In the genomic region with DNA sequence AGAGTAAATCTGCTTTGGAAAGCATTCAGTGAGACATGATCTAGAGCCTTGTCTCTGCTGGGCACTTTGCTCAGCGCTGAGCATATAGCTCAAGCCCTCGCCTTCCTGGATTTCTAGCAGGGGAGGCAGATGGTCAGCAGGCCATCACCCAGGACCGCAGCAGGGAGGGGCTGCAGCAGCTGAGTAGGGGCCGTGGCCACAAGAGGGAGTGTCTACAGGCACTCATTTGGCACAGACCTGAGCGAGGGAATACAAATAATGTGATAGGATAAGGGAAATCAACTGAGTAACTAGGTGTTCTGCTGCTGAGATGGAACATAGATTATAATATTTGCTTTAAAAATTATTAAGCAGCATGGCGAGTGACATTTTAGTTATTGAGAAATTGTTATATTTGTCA, we compare ENCODE assay signal across 9 cellular contexts. TPM values are rescaled to one million over a fixed set of nuclear protein-coding genes. Genes with fewer than 3 reads are reported as not detected.
A peak's percentile ranks its signal among the peaks of the same experiment; 100 is the strongest.
DNase-seq lines count a peak whose midpoint lies in the region; ATAC-seq and TF ChIP-seq lines count a peak whose summit lies in the region.
"Had no signal": no experiment of that assay in that cellular context is flagged by ENCODE, and none has a peak within 500 bp of the region (broad histone marks: within the 10 kb centered on the region; RNA-seq: fewer than 3 reads in every experiment).

No MANE protein-coding gene starts in this region.

- H3K4me3 ChIP-seq in BLaER1 treated with 17β-estradiol and CSF1 and Interleukin-3, amounts not matched to agents 10 nM and 100 nM, result no peak overlapping the region
- H3K4me3 ChIP-seq in OCI-LY3 (ENCODE audit: low read length) (no peak overlapping the region), fibroblast of mammary gland (ENCODE audit: control insufficient read depth, low read depth, low read length) (no peak overlapping the region)

- no peak for ATAC-seq in HG03457 (IDR thresholded peaks at IDR 0.05; ENCODE audit: unreplicated experiment)
- no peak for ATAC-seq in HG02852 (IDR thresholded peaks at IDR 0.05; ENCODE audit: unreplicated experiment)

- peaks cover 33% of the 10 kb centered on the region for H3K36me3 Mint-ChIP-seq in neural crest cell (ENCODE audit: low read depth)
- peaks cover 22% of the 10 kb centered on the region for H3K36me3 Mint-ChIP-seq in activated CD4-positive, alpha-beta memory T cell treated with anti-CD3 and anti-CD28 coated beads for 36 hours

- peaks cover 6% of the 10 kb centered on the region for H3K79me2 ChIP-seq in OCI-LY3 (ENCODE audit: low read length)

- H3K27ac ChIP-seq in BLaER1 treated with 17β-estradiol and CSF1 and Interleukin-3, amounts not matched to agents 10 nM and 100 nM, result peak overlapping the region in 9 of 11 experiments; percentile 26 to 87 (median 77); a peak in 16 of 22 replicates
- H3K27ac ChIP-seq in OCI-LY3 (ENCODE audit: low read length), result no peak overlapping the region; the same call in 1 of the 2 replicates

- DNase-seq in fibroblast of mammary gland (ENCODE audit: low read depth), result peak; percentile 36
- DNase-seq in neural crest cell (ENCODE audit: low read depth, low spot score), result peak; percentile 38
- no peak for DNase-seq in NCI-H2107 (lab: John Stamatoyannopoulos, UW)
- DNase-seq in activated CD4-positive, alpha-beta memory T cell treated with anti-CD3 and anti-CD28 coated beads for 36 hours, result no peak
- DNase-seq: DMS79 had no signal

- POLR2A ChIA-PET in activated CD4-positive, alpha-beta memory T cell treated with anti-CD3 and anti-CD28 coated beads for 36 hours (lab: Charles Lee), result no interaction called here

- H3K36me3 ChIP-seq in BLaER1 treated with 17β-estradiol and CSF1 and Interleukin-3, amounts not matched to agents 10 nM and 100 nM, result peaks cover 13 to 88% (median 66%) of the 10 kb centered on the region in 11 experiments; a peak in 21 of 22 replicates
- H3K36me3 ChIP-seq in OCI-LY3 (replicated peaks; ENCODE audit: low read depth, low read length), result peaks cover 62% of the 10 kb centered on the region

- peak overlapping the region in 7 of 11 experiments; percentile 50 to 74 (median 63); a peak in 12 of 22 replicates for H3K9ac ChIP-seq in BLaER1 treated with 17β-estradiol and CSF1 and Interleukin-3, amounts not matched to agents 10 nM and 100 nM
- H3K9ac ChIP-seq in OCI-LY3 (ENCODE audit: low read length), result no peak overlapping the region

- no peaks in the 10 kb centered on the region for H3K27me3 Mint-ChIP-seq in neural crest cell (ENCODE audit: low read depth)
- no peaks in the 10 kb centered on the region for H3K27me3 Mint-ChIP-seq in activated CD4-positive, alpha-beta memory T cell treated with anti-CD3 and anti-CD28 coated beads for 36 hours

- H3K27ac Mint-ChIP-seq in neural crest cell (ENCODE audit: unreplicated experiment), result no peak overlapping the region
- H3K27ac Mint-ChIP-seq in activated CD4-positive, alpha-beta memory T cell treated with anti-CD3 and anti-CD28 coated beads for 36 hours, result no peak overlapping the region

- intact Hi-C loops in activated CD4-positive, alpha-beta memory T cell treated with anti-CD3 and anti-CD28 coated beads for 36 hours (cut with micrococcal nuclease), result no loop called here

- peaks cover 4% of the 10 kb centered on the region for H3K9me3 Mint-ChIP-seq in neural crest cell
- no peaks in the 10 kb centered on the region for H3K9me3 Mint-ChIP-seq in activated CD4-positive, alpha-beta memory T cell treated with anti-CD3 and anti-CD28 coated beads for 36 hours

- H3K4me1 Mint-ChIP-seq in neural crest cell, result peaks cover 17% of the 10 kb centered on the region
- H3K4me1 Mint-ChIP-seq in activated CD4-positive, alpha-beta memory T cell treated with anti-CD3 and anti-CD28 coated beads for 36 hours (ENCODE audit: low read depth), result peaks cover 9% of the 10 kb centered on the region

- H3K9me3 ChIP-seq in BLaER1 treated with 17β-estradiol and CSF1 and Interleukin-3, amounts not matched to agents 10 nM and 100 nM (replicated peaks in 1 of 11), result no peaks in the 10 kb centered on the region
- H3K9me3 ChIP-seq in OCI-LY3 (ENCODE audit: insufficient read depth, low read length), result no peaks in the 10 kb centered on the region

- peaks cover 56 to 70% (median 64%) of the 10 kb centered on the region in 10 experiments for H3K4me1 ChIP-seq in BLaER1 treated with 17β-estradiol and CSF1 and Interleukin-3, amounts not matched to agents 10 nM and 100 nM
- peaks cover 50% of the 10 kb centered on the region for H3K4me1 ChIP-seq in OCI-LY3 (ENCODE audit: low read length)

- TF ChIP-seq CTCF in OCI-LY3 (IDR thresholded peaks at IDR 0.05; ENCODE audit: low read depth, low read length) (peak; percentile 36), fibroblast of mammary gland (conservative IDR thresholded peaks at IDR 0.05; ENCODE audit: control insufficient read depth, insufficient read depth, low read depth, low read length) (peak; percentile 3), neural crest cell (conservative IDR thresholded peaks at IDR 0.05) (peak; percentile 57)

- H3K4me3 Mint-ChIP-seq in neural crest cell, result no peak overlapping the region
- H3K4me3 Mint-ChIP-seq in activated CD4-positive, alpha-beta memory T cell treated with anti-CD3 and anti-CD28 coated beads for 36 hours, result no peak overlapping the region

- peaks cover 0 to 13% (median 3%) of the 10 kb centered on the region in 11 experiments; a peak in 5 of 22 replicates for H4K20me1 ChIP-seq in BLaER1 treated with 17β-estradiol and CSF1 and Interleukin-3, amounts not matched to agents 10 nM and 100 nM
- no peaks in the 10 kb centered on the region for H4K20me1 ChIP-seq in OCI-LY3 (ENCODE audit: insufficient read depth, low read length)

- CTCF ChIA-PET in activated CD4-positive, alpha-beta memory T cell treated with anti-CD3 and anti-CD28 coated beads for 36 hours (lab: Charles Lee), result no interaction called here

- peak overlapping the region; percentile 62 to 79 (median 69) for H3K4me2 ChIP-seq in BLaER1 treated with 17β-estradiol and CSF1 and Interleukin-3, amounts not matched to agents 10 nM and 100 nM
- H3K4me2 ChIP-seq in OCI-LY3 (ENCODE audit: low read length), result no peak overlapping the region

- H2AFZ ChIP-seq in OCI-LY3 (ENCODE audit: low read depth, low read length), result no peak overlapping the region

- peaks cover 44 to 90% (median 64%) of the 10 kb centered on the region in 11 experiments for H3K27me3 ChIP-seq in BLaER1 treated with 17β-estradiol and CSF1 and Interleukin-3, amounts not matched to agents 10 nM and 100 nM
- H3K27me3 ChIP-seq in OCI-LY3 (ENCODE audit: low read depth, low read length), result no peaks in the 10 kb centered on the region

RNA-seq across cellular contexts. Expression of a gene that starts 30.2 kb away (rescaled TPM):
- total RNA-seq in neural crest cell, result 26.8 and 27.3 TPM in 2 replicates
- total RNA-seq in activated CD4-positive, alpha-beta memory T cell treated with anti-CD3 and anti-CD28 coated beads for 36 hours, result 10 to 100 TPM; 24.5 to 30.9 TPM

RNA-seq across cellular contexts. Expression of a gene that starts 30.3 kb away (rescaled TPM):
- total RNA-seq in neural crest cell, result 23.0 and 25.5 TPM in 2 replicates
- total RNA-seq in activated CD4-positive, alpha-beta memory T cell treated with anti-CD3 and anti-CD28 coated beads for 36 hours, result 10 to 100 TPM; 14.1 to 16.1 TPM

RNA-seq across cellular contexts. Expression of a gene that starts 52.1 kb away (rescaled TPM):
- total RNA-seq in neural crest cell, result 119 and 129 TPM in 2 replicates
- total RNA-seq in activated CD4-positive, alpha-beta memory T cell treated with anti-CD3 and anti-CD28 coated beads for 36 hours, result not detected

Comparison
In these comparisons a context has a peak if more than half of its experiments do, and no peak if none do; other contexts are left out.
1. CTCF ChIP-seq: peak in every context shown above with its lines; median percentile 57 in neural crest cell; 36 in OCI-LY3; 3 in fibroblast of mammary gland.
2. DNase-seq: peak in fibroblast of mammary gland (single experiment) and neural crest cell (single experiment); none in NCI-H2107 (single experiment) and activated CD4-positive, alpha-beta memory T cell treated with anti-CD3 and anti-CD28 coated beads for 36 hours (single experiment).
3. RNA of a gene that starts 52.1 kb away (total RNA-seq): 119 to 129 TPM in neural crest cell; not detected in activated CD4-positive, alpha-beta memory T cell treated with anti-CD3 and anti-CD28 coated beads for 36 hours; every median in the first group is over 100 times any median in the second.